19 cellular contexts compared by ENCODE assay signal in the genomic region with DNA sequence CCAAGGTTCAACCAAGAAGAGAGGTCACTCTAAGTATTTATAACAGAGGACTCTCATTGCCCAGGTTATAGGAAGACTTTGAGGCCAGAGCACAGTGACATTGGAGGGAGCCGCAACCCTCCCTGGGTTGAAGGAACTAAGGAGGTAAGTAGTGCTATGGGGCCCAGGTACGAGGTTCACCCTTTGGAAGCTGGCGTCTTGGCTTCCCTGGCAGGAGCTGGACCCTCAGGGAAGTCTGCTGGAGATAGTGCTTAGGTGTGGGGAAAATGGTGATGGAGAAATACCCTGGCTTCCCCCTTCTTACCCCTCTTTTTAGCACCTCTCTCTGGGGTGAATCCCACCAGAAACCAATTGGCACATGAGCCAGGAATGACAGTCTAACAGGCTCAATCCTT.
"Had no signal": no experiment of that assay in that cellular context is flagged by ENCODE, and none has a peak within 500 bp of the region (broad histone marks: within the 10 kb centered on the region; RNA-seq: fewer than 3 reads in every experiment).

No MANE protein-coding gene starts in this region.

- H3K9me3 ChIP-seq: body of pancreas, Peyer's patch, SJSA1 had no signal

- DNase-seq: activated CD4-positive, alpha-beta T cell treated with anti-CD3 and anti-CD28 coated beads for 48 hours; activated CD4-positive, alpha-beta T cell treated with anti-CD3 and anti-CD28 coated beads, Interleukin-2, amount 50 U/mL, for 4 hours; activated CD4-positive, CD25-positive, alpha-beta regulatory T cell treated with anti-CD3 and anti-CD28 coated beads, Interleukin-2, amount 50 U/mL, for 72 hours; activated CD8-positive, alpha-beta memory T cell treated with anti-CD3 and anti-CD28 coated beads, Interleukin-2, amount 50 U/mL, for 48 hours; activated CD8-positive, alpha-beta T cell treated with anti-CD3 and anti-CD28 coated beads, Interleukin-2, amount 10 ng/mL, durations not matched to agents 7 days and 5 days; activated T-cell treated with anti-CD3 and anti-CD28 coated beads, Interleukin-2, amount 50 U/mL, for 1 hour; body of pancreas; MM.1S; NCI-H1105; NCI-H1436; NCI-H1694 treated with DMSO at 0.1 percent for 48 hours; NCI-H2029 treated with DMSO at 0.1 percent for 48 hours; NCI-H510A treated with DMSO at 0.1 percent for 48 hours; NCI-H69; Peyer's patch; SHP77 had no signal

- H3K4me1 ChIP-seq: SJSA1 had no signal

- H3K36me3 ChIP-seq: Peyer's patch, SJSA1 had no signal

- H3K27me3 ChIP-seq: body of pancreas, Peyer's patch, SJSA1 had no signal

- H3K27ac ChIP-seq: body of pancreas, Peyer's patch, RWPE1, SJSA1 had no signal

- ATAC-seq: activated CD8-positive, alpha-beta T cell treated with anti-CD3 and anti-CD28 coated beads, Interleukin-2, amount 10 ng/mL, durations not matched to agents 7 days and 5 days; body of pancreas; SK-N-SH treated with all-trans-retinoic acid at 6 μM for 48 hours had no signal

- H3K4me3 ChIP-seq: body of pancreas, Peyer's patch, SJSA1 had no signal
